Comparison of ENCODE assay signal across 9 cellular contexts in genomic region chr15:43249699-43250203, GRCh38. TPM values are rescaled to one million over a fixed set of nuclear protein-coding genes. Genes with fewer than 3 reads are reported as not detected.
A peak's percentile ranks its signal among the peaks of the same experiment; 100 is the strongest.
DNase-seq lines count a peak whose midpoint lies in the region; ATAC-seq and TF ChIP-seq lines count a peak whose summit lies in the region.
"Had no signal": no experiment of that assay in that cellular context is flagged by ENCODE, and none has a peak within 500 bp of the region (broad histone marks: within the 10 kb centered on the region; RNA-seq: fewer than 3 reads in every experiment).

No MANE protein-coding gene starts in this region.

- no peak overlapping the region for H3K27ac ChIP-seq in body of pancreas

- 51 to 64% methylated on average over 5 of the region's 5 CpGs for WGBS in body of pancreas, 2 donors

- H3K9me3 ChIP-seq in body of pancreas, result no peaks in the 10 kb centered on the region

- H3K27me3 ChIP-seq in body of pancreas, result no peaks in the 10 kb centered on the region

- CTCF ChIA-PET in activated CD4-positive, alpha-beta memory T cell treated with anti-CD3 and anti-CD28 coated beads for 36 hours (lab: Charles Lee), result interaction anchor here (1.7 to 1.8 kb wide), 2 partner anchors 24 to 36 kb away, joined by 9 to 10 read pairs; no protein-coding TSS in a partner anchor

- H3K27me3 Mint-ChIP-seq in activated T-cell treated with anti-CD3 and anti-CD28 coated beads, Interleukin-2, amount 50 U/mL, for 72 hours (ENCODE audit: low read depth), result no peaks in the 10 kb centered on the region
- peaks cover 8% of the 10 kb centered on the region for H3K27me3 Mint-ChIP-seq in activated CD4-positive, alpha-beta memory T cell treated with anti-CD3 and anti-CD28 coated beads for 36 hours
- no peaks in the 10 kb centered on the region for H3K27me3 Mint-ChIP-seq in stimulated activated memory B cell treated with anti-CD40 and anti-IgM and Interleukin-4, amounts not matched to agents 10 μg/mL and 1 μg/mL and 100 μg/mL, for 72 hours

- intact Hi-C loops in activated CD4-positive, alpha-beta memory T cell treated with anti-CD3 and anti-CD28 coated beads for 36 hours (cut with micrococcal nuclease), result no loop called here
- intact Hi-C loops in body of pancreas (cut with DNase I), result no loop called here

- peak overlapping the region in 1 of 2 donors; percentile 44 for H3K4me3 Mint-ChIP-seq in activated T-cell treated with anti-CD3 and anti-CD28 coated beads, Interleukin-2, amount 50 U/mL, for 72 hours
- H3K4me3 Mint-ChIP-seq in activated CD4-positive, alpha-beta memory T cell treated with anti-CD3 and anti-CD28 coated beads for 36 hours, result no peak overlapping the region
- peak overlapping the region; percentile 24 for H3K4me3 Mint-ChIP-seq in stimulated activated memory B cell treated with anti-CD40 and anti-IgM and Interleukin-4, amounts not matched to agents 10 μg/mL and 1 μg/mL and 100 μg/mL, for 72 hours

- H3K36me3 Mint-ChIP-seq in activated T-cell treated with anti-CD3 and anti-CD28 coated beads, Interleukin-2, amount 50 U/mL, for 72 hours (ENCODE audit: insufficient read depth in 2 of 2), result no peaks in the 10 kb centered on the region
- no peaks in the 10 kb centered on the region for H3K36me3 Mint-ChIP-seq in activated CD4-positive, alpha-beta memory T cell treated with anti-CD3 and anti-CD28 coated beads for 36 hours
- H3K36me3 Mint-ChIP-seq in stimulated activated memory B cell treated with anti-CD40 and anti-IgM and Interleukin-4, amounts not matched to agents 10 μg/mL and 1 μg/mL and 100 μg/mL, for 72 hours, result peaks cover 5% of the 10 kb centered on the region

- POLR2A ChIA-PET in activated CD4-positive, alpha-beta memory T cell treated with anti-CD3 and anti-CD28 coated beads for 36 hours (lab: Charles Lee), result no interaction called here

- TF ChIP-seq POLR2A in body of pancreas (IDR thresholded peaks at IDR 0.05), result no peak

- H3K4me3 ChIP-seq in body of pancreas, result no peak overlapping the region

- no peak overlapping the region for H3K27ac Mint-ChIP-seq in activated T-cell treated with anti-CD3 and anti-CD28 coated beads, Interleukin-2, amount 50 U/mL, for 72 hours
- no peak overlapping the region for H3K27ac Mint-ChIP-seq in activated CD4-positive, alpha-beta memory T cell treated with anti-CD3 and anti-CD28 coated beads for 36 hours
- peak overlapping the region; percentile 95 for H3K27ac Mint-ChIP-seq in stimulated activated memory B cell treated with anti-CD40 and anti-IgM and Interleukin-4, amounts not matched to agents 10 μg/mL and 1 μg/mL and 100 μg/mL, for 72 hours

- H3K4me1 Mint-ChIP-seq in activated T-cell treated with anti-CD3 and anti-CD28 coated beads, Interleukin-2, amount 50 U/mL, for 72 hours (ENCODE audit: low read depth), result peaks cover 57% of the 10 kb centered on the region
- peaks cover 20% of the 10 kb centered on the region for H3K4me1 Mint-ChIP-seq in activated CD4-positive, alpha-beta memory T cell treated with anti-CD3 and anti-CD28 coated beads for 36 hours (ENCODE audit: low read depth)
- H3K4me1 Mint-ChIP-seq in stimulated activated memory B cell treated with anti-CD40 and anti-IgM and Interleukin-4, amounts not matched to agents 10 μg/mL and 1 μg/mL and 100 μg/mL, for 72 hours, result peaks cover 69% of the 10 kb centered on the region

- no peaks in the 10 kb centered on the region for H3K36me3 ChIP-seq in body of pancreas (replicated peaks in 1 of 2; ENCODE audit: insufficient read depth in 1 of 2, low read depth in 2 of 2)

- peak; percentile 67 to 69 for ATAC-seq in activated T-cell treated with anti-CD3 and anti-CD28 coated beads, Interleukin-2, amount 50 U/mL, for 72 hours (replicated peaks in 1 of 2)
- ATAC-seq in HG03175 (IDR thresholded peaks at IDR 0.05; ENCODE audit: unreplicated experiment) (peak; percentile 66), HG02571 (IDR thresholded peaks at IDR 0.05; ENCODE audit: unreplicated experiment) (no peak), body of pancreas (no peak)
- peak; percentile 86 for ATAC-seq in stimulated activated memory B cell treated with anti-CD40 and anti-IgM and Interleukin-4, amounts not matched to agents 10 μg/mL and 1 μg/mL and 100 μg/mL, for 72 hours

- H3K4me1 ChIP-seq in body of pancreas, result no peaks in the 10 kb centered on the region

- DNase-seq in activated T-cell treated with anti-CD3 and anti-CD28 coated beads, Interleukin-2, amount 50 U/mL, for 72 hours, result peak; percentile 19 to 56
- DNase-seq in activated T-cell treated with anti-CD3 and anti-CD28 coated beads, Interleukin-2, amount 50 U/mL, for 1 hour, result no peak
- peak; percentile 41 for DNase-seq in activated CD4-positive, alpha-beta memory T cell treated with anti-CD3 and anti-CD28 coated beads for 36 hours
- DNase-seq in body of pancreas, result no peak
- DNase-seq in pons (ENCODE audit: low spot score), result no peak
- DNase-seq: DND-41 had no signal

- TF ChIP-seq CTCF in body of pancreas (IDR thresholded peaks at IDR 0.05), result no peak

- H3K9me3 Mint-ChIP-seq in activated T-cell treated with anti-CD3 and anti-CD28 coated beads, Interleukin-2, amount 50 U/mL, for 72 hours, result peaks cover 0 to 8% of the 10 kb centered on the region in 2 donors
- no peaks in the 10 kb centered on the region for H3K9me3 Mint-ChIP-seq in activated CD4-positive, alpha-beta memory T cell treated with anti-CD3 and anti-CD28 coated beads for 36 hours
- peaks cover 2% of the 10 kb centered on the region for H3K9me3 Mint-ChIP-seq in stimulated activated memory B cell treated with anti-CD40 and anti-IgM and Interleukin-4, amounts not matched to agents 10 μg/mL and 1 μg/mL and 100 μg/mL, for 72 hours

RNA-seq across cellular contexts. Expression of gene TGM5, which starts 17.0 kb away (rescaled TPM):
- total RNA-seq in activated T-cell treated with anti-CD3 and anti-CD28 coated beads, Interleukin-2, amount 50 U/mL, for 72 hours, result not detected
- not detected for total RNA-seq in activated CD4-positive, alpha-beta memory T cell treated with anti-CD3 and anti-CD28 coated beads for 36 hours
- total RNA-seq in body of pancreas, result not detected

RNA-seq across cellular contexts. Expression of gene EPB42, which starts 28.9 kb away (rescaled TPM):
- not detected for total RNA-seq in activated T-cell treated with anti-CD3 and anti-CD28 coated beads, Interleukin-2, amount 50 U/mL, for 72 hours
- not detected for total RNA-seq in activated CD4-positive, alpha-beta memory T cell treated with anti-CD3 and anti-CD28 coated beads for 36 hours
- total RNA-seq in body of pancreas, result not detected

RNA-seq across cellular contexts. Expression of gene TGM7, which starts 52.3 kb away (rescaled TPM):
- not detected for total RNA-seq in activated T-cell treated with anti-CD3 and anti-CD28 coated beads, Interleukin-2, amount 50 U/mL, for 72 hours
- not detected for total RNA-seq in activated CD4-positive, alpha-beta memory T cell treated with anti-CD3 and anti-CD28 coated beads for 36 hours
- total RNA-seq in body of pancreas, result not detected

Comparison
In these comparisons a context has a peak if more than half of its experiments do, and no peak if none do; other contexts are left out.
1. DNase-seq: peak in activated T-cell treated with anti-CD3 and anti-CD28 coated beads, Interleukin-2, amount 50 U/mL, for 72 hours (2 of 2) and activated CD4-positive, alpha-beta memory T cell treated with anti-CD3 and anti-CD28 coated beads for 36 hours (single experiment); none in activated T-cell treated with anti-CD3 and anti-CD28 coated beads, Interleukin-2, amount 50 U/mL, for 1 hour (single experiment), body of pancreas (0 of 4) and pons (single experiment).
2. ATAC-seq: peak in activated T-cell treated with anti-CD3 and anti-CD28 coated beads, Interleukin-2, amount 50 U/mL, for 72 hours (2 of 2), HG03175 (single experiment) and stimulated activated memory B cell treated with anti-CD40 and anti-IgM and Interleukin-4, amounts not matched to agents 10 μg/mL and 1 μg/mL and 100 μg/mL, for 72 hours (single experiment); none in HG02571 (single experiment) and body of pancreas (single experiment).